Comparison of ENCODE assay signal across 17 cellular contexts in the genomic region with DNA sequence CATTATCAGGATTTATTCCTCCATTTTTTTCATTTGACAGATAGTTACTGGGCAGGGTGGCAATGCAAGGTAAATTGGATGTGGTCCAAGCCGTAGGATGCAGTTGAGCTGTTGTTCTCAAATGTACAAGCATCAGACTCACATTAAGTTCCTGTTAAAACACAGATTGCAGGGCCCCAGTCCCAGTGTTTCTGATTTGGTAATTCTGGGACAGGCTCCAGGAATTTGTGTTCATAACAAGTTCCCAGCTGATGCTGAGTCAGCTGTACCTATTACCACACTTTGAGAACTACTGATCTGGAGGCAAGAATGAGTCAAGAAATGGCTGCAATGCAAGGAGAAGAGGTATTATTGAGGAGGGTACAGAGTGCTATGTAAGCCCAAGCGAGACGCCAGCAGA. TPM values are rescaled to one million over a fixed set of nuclear protein-coding genes. Genes with fewer than 3 reads are reported as not detected.
DNase-seq lines count a peak whose midpoint lies in the region; ATAC-seq, FAIRE-seq and TF ChIP-seq lines count a peak whose summit lies in the region.
"Had no signal": no experiment of that assay in that cellular context is flagged by ENCODE, and none has a peak within 500 bp of the region (broad histone marks: within the 10 kb centered on the region; RNA-seq: fewer than 3 reads in every experiment).

No MANE protein-coding gene starts in this region.

- no peak for ATAC-seq in left cardiac atrium
- ATAC-seq: naive thymus-derived CD8-positive, alpha-beta T cell had no signal

- H2AFZ ChIP-seq in keratinocyte (ENCODE audit: control insufficient read depth, low read length), result no peak overlapping the region
- H2AFZ ChIP-seq: hepatocyte had no signal

- intact Hi-C loops in left cardiac atrium (cut with DNase I), result no loop called here
- intact Hi-C loops in thyroid gland (cut with DNase I), result no loop called here

- H3K79me2 ChIP-seq in keratinocyte (ENCODE audit: control insufficient read depth, insufficient read depth, low read length), result no peaks in the 10 kb centered on the region
- H3K79me2 ChIP-seq: hepatocyte had no signal

- peaks cover 2% of the 10 kb centered on the region for H3K9me3 ChIP-seq in keratinocyte (ENCODE audit: control insufficient read depth, low read depth, low read length)
- H3K9me3 ChIP-seq in thyroid gland, result no peaks in the 10 kb centered on the region
- H3K9me3 ChIP-seq: BE2C had no signal

- 90 to 91% methylated on average over 3 of the region's 3 CpGs for WGBS in thyroid gland, 2 donors

- peaks cover 34% of the 10 kb centered on the region for H3K4me1 ChIP-seq in keratinocyte (ENCODE audit: control insufficient read depth, extremely low read depth, insufficient read depth, low read length)
- no peaks in the 10 kb centered on the region for H3K4me1 ChIP-seq in thyroid gland
- H3K4me1 ChIP-seq: BE2C had no signal

- H3K9me1 ChIP-seq in keratinocyte (ENCODE audit: control insufficient read depth, extremely low read depth, insufficient read depth, low read length), result no peaks in the 10 kb centered on the region

- no peaks in the 10 kb centered on the region for H3K27me3 ChIP-seq in keratinocyte (ENCODE audit: control insufficient read depth, extremely low read depth, insufficient read depth, low read length)
- H3K27me3 ChIP-seq in thyroid gland, result no peaks in the 10 kb centered on the region
- H3K27me3 ChIP-seq: BE2C, hepatocyte had no signal

- H4K20me1 ChIP-seq in keratinocyte (ENCODE audit: control insufficient read depth, extremely low read depth, insufficient read depth, low read length), result no peaks in the 10 kb centered on the region

- H3K9ac ChIP-seq in keratinocyte (ENCODE audit: control insufficient read depth, extremely low read depth, insufficient read depth, low read length), result no peak overlapping the region

- H3K27ac ChIP-seq in keratinocyte (ENCODE audit: control insufficient read depth, insufficient read depth, low read length), result no peak overlapping the region
- no peak overlapping the region for H3K27ac ChIP-seq in thyroid gland
- H3K27ac ChIP-seq: hepatocyte, VCaP had no signal

- TF ChIP-seq CTCF in choroid plexus epithelial cell (conservative IDR thresholded peaks at IDR 0.05; ENCODE audit: low read depth, low read length) (no peak), keratinocyte (optimal IDR thresholded peaks at IDR 0.05 in 1 of 3, IDR thresholded peaks at IDR 0.05 in 1 of 3, conservative IDR thresholded peaks at IDR 0.05 in 1 of 3; ENCODE audit: extremely low read depth in 1 of 3, insufficient read depth in 2 of 3, low read length in 3 of 3) (no peak), thyroid gland (IDR thresholded peaks at IDR 0.05) (no peak)

- TF ChIP-seq POLR2A in thyroid gland (IDR thresholded peaks at IDR 0.05), result no peak

- H3K4me3 ChIP-seq in choroid plexus epithelial cell (ENCODE audit: low read depth, low read length) (no peak overlapping the region), keratinocyte (ENCODE audit: control insufficient read depth in 2 of 3, extremely low read depth in 1 of 3, insufficient read depth in 2 of 3, low read depth in 1 of 3, low read length in 3 of 3) (no peak overlapping the region), thyroid gland (replicated peaks in 1 of 3) (no peak overlapping the region)
- H3K4me3 ChIP-seq: hepatocyte had no signal

- H3K36me3 ChIP-seq in keratinocyte (ENCODE audit: control insufficient read depth in 2 of 2, extremely low read depth in 1 of 2, insufficient read depth in 2 of 2, low read length in 2 of 2), result no peaks in the 10 kb centered on the region
- H3K36me3 ChIP-seq in thyroid gland, result no peaks in the 10 kb centered on the region
- H3K36me3 ChIP-seq: BE2C had no signal

- dilution Hi-C loops in keratinocyte (cut with MboI; ENCODE audit: extremely low pct_ligation_motif_present, low sequenced_read_pairs), result no loop called here

- FAIRE-seq in keratinocyte (lab: Jason Lieb, UNC), result peak; percentile 89

- H3K4me2 ChIP-seq in keratinocyte (ENCODE audit: control insufficient read depth, extremely low read depth, insufficient read depth, low read depth, low read length), result no peak overlapping the region
- H3K4me2 ChIP-seq: hepatocyte had no signal

- peak; percentile 73 for DNase-seq in EH (ENCODE audit: low read depth)
- DNase-seq in M059J (ENCODE audit: low read depth), result peak; percentile 89
- peak; percentile 86 for DNase-seq in choroid plexus epithelial cell (ENCODE audit: low read depth)
- DNase-seq in keratinocyte (ENCODE audit: low read depth, low spot score), result peak; percentile 58
- no peak for DNase-seq in left cardiac atrium
- DNase-seq in HPDE6-E6E7 (ENCODE audit: extremely low spot score), result no peak
- DNase-seq in thyroid gland, result no peak
- DNase-seq in SW480 (ENCODE audit: low spot score), result no peak
- DNase-seq: activated gamma-delta T cell; BE2C; MV-4-11; naive thymus-derived CD8-positive, alpha-beta T cell; NCI-H2227 treated with DMSO at 0.1 percent for 48 hours; stimulated activated CD4-positive, alpha-beta T cell treated with anti-CD3 and anti-CD28 coated beads, Interleukin-12 subunit alpha, Interleukin-12 subunit beta, amount 100 ng/mL, for 4 hours had no signal

RNA-seq across cellular contexts. Expression of a gene that starts 11.7 kb away (rescaled TPM):
- not detected in 2 replicates for total RNA-seq in M059J (2014; rRNA removed; shearing (Covaris generic))
- polyA plus RNA-seq in keratinocyte, result 0.12 TPM in 1 of 3 replicates, not detected in the others
- not detected for polyA plus RNA-seq in keratinocyte (2011; ENCODE audit: low read depth)
- not detected in 2 replicates for polyA plus RNA-seq in keratinocyte (2011; cell fraction: cytosol; rRNA removed)
- polyA plus RNA-seq in keratinocyte (2011; cell fraction: nucleus; rRNA removed), result not detected in 2 replicates
- polyA plus RNA-seq in keratinocyte (2012; ENCODE audit: low replicate concordance), result not detected in 2 replicates
- polyA minus RNA-seq in keratinocyte, result not detected in 3 replicates
- not detected for polyA minus RNA-seq in keratinocyte (2011; cell fraction: cytosol; rRNA and poly(A)+ RNA removed)
- not detected in 2 replicates for polyA minus RNA-seq in keratinocyte (2011; cell fraction: nucleus; rRNA and poly(A)+ RNA removed)
- total RNA-seq in left cardiac atrium, result not detected
- not detected for total RNA-seq in thyroid gland
- total RNA-seq: hepatocyte; naive thymus-derived CD8-positive, alpha-beta T cell; posterior vena cava had no signal
- polyA plus RNA-seq: hepatocyte had no signal

Comparison
In these comparisons a context has a peak if more than half of its experiments do, and no peak if none do; other contexts are left out.
1. DNase-seq: peak in EH (single experiment), M059J (single experiment), choroid plexus epithelial cell (single experiment) and keratinocyte (single experiment); none in left cardiac atrium (single experiment), HPDE6-E6E7 (single experiment), thyroid gland (0 of 2) and SW480 (single experiment).